Comparison of ENCODE assay signal across 2 cellular contexts in genomic region chr11:10566257-10566956, GRCh38.
TF ChIP-seq lines count a peak whose summit lies in the region.

No MANE protein-coding gene starts in this region.

TF ChIP-seq in HCT116, 20 proteins besides CTCF, POLR2A, EP300 and RAD21:
- TF ChIP-seq MAX (IDR thresholded peaks at IDR 0.05) (no peak), CEBPB (IDR thresholded peaks at IDR 0.05; ENCODE audit: low read depth) (peak; percentile 41), SIN3A (IDR thresholded peaks at IDR 0.05; ENCODE audit: low read depth) (no peak), EGR1 (IDR thresholded peaks at IDR 0.05; ENCODE audit: low read depth) (no peak), ZBTB33 (IDR thresholded peaks at IDR 0.05; ENCODE audit: extremely low read depth, insufficient replicate concordance, low read length) (no peak), ZNF274 (IDR thresholded peaks at IDR 0.05; ENCODE audit: low read depth, low read length) (no peak)

TF ChIP-seq in HepG2, 621 proteins besides CTCF, POLR2A, EP300 and RAD21:
- TF ChIP-seq ZNF780A (CRISPR knock-in tag; IDR thresholded peaks at IDR 0.05): no peak
- peak; percentile 35; the same call in 1 of the 2 replicates for TF ChIP-seq CEBPB (IDR thresholded peaks at IDR 0.05; ENCODE audit: borderline replicate concordance, low read depth, low read length)
